Comparison of ENCODE assay signal across 8 cellular contexts in the genomic region with DNA sequence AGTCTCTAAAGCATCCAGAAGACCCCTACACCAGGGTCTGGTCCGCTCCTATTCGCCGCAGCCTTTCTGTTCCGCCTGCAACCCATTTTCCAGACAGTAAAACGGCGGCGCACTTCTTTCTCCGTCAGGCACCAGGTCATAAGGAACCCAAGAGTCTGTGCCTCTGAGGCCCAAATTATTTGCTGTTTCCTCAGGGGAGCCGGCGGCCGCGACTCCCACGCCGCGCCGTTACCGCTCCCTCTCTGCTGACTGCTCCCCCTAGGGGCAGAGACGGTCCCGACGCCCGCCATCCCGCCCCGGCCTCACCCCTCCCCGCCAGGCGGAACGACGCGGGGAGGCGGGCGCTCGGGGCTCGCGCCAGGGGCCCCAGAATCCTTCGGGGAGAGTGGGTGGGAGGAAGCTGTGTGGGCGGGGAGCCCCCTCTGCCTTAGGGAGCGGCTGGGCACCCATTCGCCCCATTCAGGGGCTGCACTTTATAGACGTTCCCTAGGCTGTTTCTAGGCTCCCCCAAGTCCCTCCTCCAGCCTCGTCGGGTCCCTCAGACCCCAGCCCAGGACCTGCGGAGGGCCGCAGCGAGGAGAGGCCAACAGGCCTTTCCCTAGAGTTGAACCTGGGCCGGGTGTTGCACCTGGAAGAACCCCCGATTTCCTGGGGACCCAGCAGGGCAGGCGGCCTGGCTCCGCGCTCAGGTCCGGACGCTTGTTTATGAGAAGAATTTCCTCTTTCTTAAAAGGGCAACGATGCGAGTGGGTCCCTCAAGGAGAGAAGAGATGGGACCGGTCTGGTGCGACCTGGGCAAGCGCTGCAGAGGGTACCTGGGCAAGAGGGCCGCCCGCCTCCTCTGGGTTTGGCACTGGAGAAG. TPM values are rescaled to one million over a fixed set of nuclear protein-coding genes. Genes with fewer than 3 reads are reported as not detected.
DNase-seq lines count a peak whose midpoint lies in the region; ATAC-seq, FAIRE-seq and TF ChIP-seq lines count a peak whose summit lies in the region.

No MANE protein-coding gene starts in this region.

- peak; percentile 94 for FAIRE-seq in GM12891 (lab: Jason Lieb, UNC)

- peaks cover 24 to 29% of the 10 kb centered on the region in 2 donors for H3K4me1 ChIP-seq in adrenal gland (replicated peaks in 1 of 2)
- H3K4me1 ChIP-seq in heart right ventricle: peaks cover under 1 to 51% (median 28%) of the 10 kb centered on the region in 9 donors
- peaks cover 20% of the 10 kb centered on the region for H3K4me1 ChIP-seq in upper lobe of right lung

- TF ChIP-seq POLR2A in GM12891 (IDR thresholded peaks at IDR 0.05; ENCODE audit: low read depth, low read length) (no peak), adrenal gland (IDR thresholded peaks at IDR 0.05) (peak; percentile 31 to 64)

- DNase-seq in GM12891 (ENCODE audit: insufficient read length, low spot score) (peak; percentile 85), NCI-H1436 (lab: John Stamatoyannopoulos, UW) (peak; percentile 92), SW480 (ENCODE audit: low spot score) (peak; percentile 95), adrenal gland (peak; percentile 94 to 97 (median 95)), heart right ventricle (peak; percentile 95), posterior vena cava (ENCODE audit: low spot score) (peak; percentile 98), upper lobe of right lung (peak; percentile 97)

- H3K36me3 ChIP-seq in adrenal gland (replicated peaks in 1 of 2): no peaks in the 10 kb centered on the region
- peaks cover 0 to 31% (median 0%) of the 10 kb centered on the region in 9 donors for H3K36me3 ChIP-seq in heart right ventricle
- no peaks in the 10 kb centered on the region for H3K36me3 ChIP-seq in upper lobe of right lung

- H3K4me3 ChIP-seq in adrenal gland (peak overlapping the region in 3 of 4 donors; percentile 65 to 96 (median 79)), heart right ventricle (peak overlapping the region; percentile 45 to 100 (median 98)), upper lobe of right lung (peak overlapping the region; percentile 79)

- peak overlapping the region; percentile 94 to 100 (median 98) for H3K27ac ChIP-seq in adrenal gland
- H3K27ac ChIP-seq in heart right ventricle: peak overlapping the region; percentile 98 to 100 (median 100)
- H3K27ac ChIP-seq in upper lobe of right lung: peak overlapping the region; percentile 100

- H3K27me3 ChIP-seq in adrenal gland (no peaks in the 10 kb centered on the region), heart right ventricle (no peaks in the 10 kb centered on the region), upper lobe of right lung (no peaks in the 10 kb centered on the region)

- H3K9me3 ChIP-seq in adrenal gland (replicated peaks in 1 of 3) (no peaks in the 10 kb centered on the region), heart right ventricle (no peaks in the 10 kb centered on the region), upper lobe of right lung (no peaks in the 10 kb centered on the region)

- peak; percentile 42 for ATAC-seq in HG02852 (IDR thresholded peaks at IDR 0.05; ENCODE audit: unreplicated experiment)
- peak; percentile 67 to 83 (median 76) for ATAC-seq in heart right ventricle
- ATAC-seq in upper lobe of right lung: peak; percentile 69

- intact Hi-C loops in adrenal gland (cut with DNase I) (no loop called here), heart right ventricle (cut with DNase I) (loop anchor here in 9 of 10 donors (1.0 to 10.0 kb wide), 9 partner anchors 29 to 171 kb away; partner anchors contain the start of genes AAMP (in 6 of the 9), PNKD (in 6 of the 9), TMBIM1 (in 5 of the 9) and CNOT9 (in 1 of the 9)), posterior vena cava (cut with DNase I) (loop anchor here (5.0 to 10.0 kb wide), 3 partner anchors 101 to 124 kb away; partner anchors contain the start of genes TMBIM1 (in 2 of the 2), AAMP (in 1 of the 2) and PNKD (in 1 of the 2)), upper lobe of right lung (cut with DNase I) (loop anchor here (10.0 kb wide), 1 partner anchor 101 kb away; the partner anchor contains the start of gene TMBIM1)

- WGBS in adrenal gland, 4 donors: 0 to 3% (median 2%) methylated on average over 12 to 57 of the region's 57 CpGs
- WGBS in heart right ventricle, 2 donors: 0 to 1% methylated on average over 56 to 57 of the region's 57 CpGs

- TF ChIP-seq CTCF in adrenal gland (IDR thresholded peaks at IDR 0.05) (peak; percentile 81 to 96 (median 93)), heart right ventricle (IDR thresholded peaks at IDR 0.05) (peak; percentile 83 to 99 (median 95)), upper lobe of right lung (IDR thresholded peaks at IDR 0.05) (peak; percentile 83)

TF ChIP-seq in GM12891, 5 proteins besides CTCF, POLR2A, EP300 and RAD21:
- TF ChIP-seq TAF1 (IDR thresholded peaks at IDR 0.05; ENCODE audit: low read depth, low read length) (no peak), POU2F2 (IDR thresholded peaks at IDR 0.05; ENCODE audit: low read depth, low read length) (peak; percentile 34; the same call in 1 of the 2 replicates), SPI1 (IDR thresholded peaks at IDR 0.05; ENCODE audit: low read depth, low read length) (no peak)

RNA-seq across cellular contexts. Expression of gene CTDSP1, which starts 3.6 kb away (rescaled TPM):
- 27.9 TPM for polyA plus RNA-seq in GM12891 (2012; ENCODE audit: low read depth, missing spikeins)
- 100 to 1,000 TPM in 6 of 8 donors, 10 to 100 TPM in 2; 62.7 to 161 (median 124) TPM for total RNA-seq in adrenal gland
- 100 to 1,000 TPM in 1 of 3 donors, 10 to 100 TPM in 2; 34.0 to 119 (median 98.9) TPM for polyA plus RNA-seq in adrenal gland
- 100 to 1,000 TPM in 2 of 10 donors, 10 to 100 TPM in 8; 77.9 to 118 (median 89.5) TPM for total RNA-seq in heart right ventricle
- polyA plus RNA-seq in heart right ventricle: 10 to 100 TPM; 84.2 to 95.0 TPM
- total RNA-seq in posterior vena cava: 100 to 1,000 TPM; 112 to 142 TPM
- total RNA-seq in upper lobe of right lung: 169 TPM

RNA-seq across cellular contexts. Expression of gene SLC11A1, which starts 14.0 kb away (rescaled TPM):
- polyA plus RNA-seq in GM12891 (2012; ENCODE audit: low read depth, missing spikeins): 0.09 TPM
- total RNA-seq in adrenal gland: 10 to 100 TPM in 7 of 8 donors, 1 to 10 TPM in 1; 6.2 to 83.6 (median 40.0) TPM
- 10 to 100 TPM in 2 of 3 donors, 1 to 10 TPM in 1; 6.3 to 89.9 (median 31.8) TPM for polyA plus RNA-seq in adrenal gland
- total RNA-seq in heart right ventricle: 1 to 10 TPM in 9 of 10 donors, under 1 TPM in 1; 0.64 to 9.1 (median 4.0) TPM
- 1 to 10 TPM; 4.5 to 8.0 TPM for polyA plus RNA-seq in heart right ventricle
- 10 to 100 TPM; 28.8 to 77.1 TPM for total RNA-seq in posterior vena cava
- total RNA-seq in upper lobe of right lung: 302 TPM

RNA-seq across cellular contexts. Expression of gene VIL1, which starts 22.9 kb away (rescaled TPM):
- 0.28 TPM for polyA plus RNA-seq in GM12891 (2012; ENCODE audit: low read depth, missing spikeins)
- total RNA-seq in adrenal gland (under 1 TPM in 2 of 8 donors, not detected in 6; 0.47 to 0.53 TPM), heart right ventricle (not detected), posterior vena cava (not detected), upper lobe of right lung (not detected)
- polyA plus RNA-seq in adrenal gland (under 1 TPM; 0.09 to 0.40 (median 0.10) TPM), heart right ventricle (under 1 TPM in 1 of 2 donors, not detected in 1; 0.06 TPM)

RNA-seq across cellular contexts. Expression of gene CATIP, which starts 39.4 kb away (rescaled TPM):
- not detected for polyA plus RNA-seq in GM12891 (2012; ENCODE audit: low read depth, missing spikeins)
- total RNA-seq in adrenal gland (1 to 10 TPM in 1 of 8 donors, under 1 TPM in 3, not detected in 4; 0.46 to 3.2 (median 0.57) TPM), heart right ventricle (not detected), posterior vena cava (not detected), upper lobe of right lung (0.64 TPM)
- polyA plus RNA-seq in adrenal gland (1 to 10 TPM in 1 of 3 donors, under 1 TPM in 2; 0.11 to 2.4 (median 0.27) TPM), heart right ventricle (under 1 TPM in 1 of 2 donors, not detected in 1; 0.04 TPM)

Comparison
In these comparisons a context has a peak if more than half of its experiments do, and no peak if none do; other contexts are left out.
1. Peak in every context shown above with its lines: DNase-seq, ATAC-seq, H3K4me3 ChIP-seq and H3K27ac ChIP-seq.
2. intact Hi-C loops: an anchor here in heart right ventricle (1.0 to 10.0 kb wide), posterior vena cava (5.0 to 10.0 kb wide) and upper lobe of right lung (10.0 kb wide); none called in adrenal gland.